Comparison of ENCODE assay signal across 13 cellular contexts in the genomic region with DNA sequence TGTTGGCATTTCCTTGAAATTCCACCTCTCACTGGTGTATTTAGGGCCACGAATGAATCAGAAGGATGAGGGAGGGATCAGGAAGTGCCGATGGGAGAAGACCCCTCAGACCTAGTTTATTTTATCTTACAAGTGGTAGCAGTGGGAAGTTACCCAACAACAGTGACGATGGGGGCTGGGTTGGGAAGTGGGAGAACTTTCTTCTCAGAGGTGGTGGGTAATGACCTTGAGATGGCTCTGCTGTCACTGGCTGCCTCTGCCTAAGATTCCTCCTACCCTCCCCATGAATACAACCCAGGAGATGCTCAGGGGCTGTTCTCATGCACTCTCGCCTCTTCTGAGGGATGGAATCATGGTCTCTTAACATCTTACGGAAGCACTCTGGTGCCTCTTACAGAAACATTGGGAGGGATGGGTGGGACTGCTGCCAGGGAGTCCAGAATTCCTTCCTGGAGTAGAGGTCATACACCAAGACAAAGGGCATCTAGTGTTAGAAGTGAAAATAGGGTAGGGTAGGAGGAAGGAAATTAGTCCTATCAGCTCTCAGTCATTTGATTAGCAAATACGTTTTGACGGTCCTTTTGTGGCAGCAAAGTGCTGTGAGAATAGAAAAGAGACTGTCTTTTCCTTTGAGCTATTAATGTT. TPM values are rescaled to one million over a fixed set of nuclear protein-coding genes. Genes with fewer than 3 reads are reported as not detected.
DNase-seq lines count a peak whose midpoint lies in the region; ATAC-seq and TF ChIP-seq lines count a peak whose summit lies in the region.
"Had no signal": no experiment of that assay in that cellular context is flagged by ENCODE, and none has a peak within 500 bp of the region (broad histone marks: within the 10 kb centered on the region; RNA-seq: fewer than 3 reads in every experiment).

No MANE protein-coding gene starts in this region.

- BruUV-seq in OCI-LY7 (replicated peaks; lab: Mats Ljungman, UMichigan) = no TSS peak

- no peak overlapping the region for H3K4me3 Mint-ChIP-seq in stimulated activated memory B cell treated with anti-CD40 and anti-IgM and Interleukin-4, amounts not matched to agents 10 μg/mL and 1 μg/mL and 100 μg/mL, for 72 hours
- H3K4me3 Mint-ChIP-seq: activated B cell treated with CpG ODN at 0.5 μM for 24 hours had no signal

- CTCF ChIA-PET in OCI-LY7 (lab: Charles Lee; ENCODE audit: unreplicated experiment) = no interaction called here

- no peak for ATAC-seq in foreskin keratinocyte
- no peak for ATAC-seq in stimulated activated memory B cell treated with anti-CD40 and anti-IgM and Interleukin-4, amounts not matched to agents 10 μg/mL and 1 μg/mL and 100 μg/mL, for 72 hours
- no peak for ATAC-seq in GM21526 (IDR thresholded peaks at IDR 0.05; ENCODE audit: low FRiP score, unreplicated experiment)
- no peak for ATAC-seq in HG02970 (IDR thresholded peaks at IDR 0.05; ENCODE audit: low FRiP score, unreplicated experiment)

- no peak overlapping the region for H3K4me2 ChIP-seq in OCI-LY7 (ENCODE audit: low read length)

- H3K9me3 Mint-ChIP-seq in stimulated activated memory B cell treated with anti-CD40 and anti-IgM and Interleukin-4, amounts not matched to agents 10 μg/mL and 1 μg/mL and 100 μg/mL, for 72 hours = no peaks in the 10 kb centered on the region
- H3K9me3 Mint-ChIP-seq: activated B cell treated with CpG ODN at 0.5 μM for 24 hours had no signal

- H3K9me3 ChIP-seq in SK-N-MC (ENCODE audit: low read depth, low read length) = no peaks in the 10 kb centered on the region
- H3K9me3 ChIP-seq in OCI-LY7 (ENCODE audit: low read length) = no peaks in the 10 kb centered on the region

- H3K4me1 ChIP-seq in foreskin keratinocyte = peaks cover 38% of the 10 kb centered on the region
- H3K4me1 ChIP-seq in OCI-LY7 (ENCODE audit: insufficient read depth, low read length, poor library complexity, severe bottlenecking) = no peaks in the 10 kb centered on the region

- POLR2A ChIA-PET in OCI-LY7 (lab: Charles Lee) = interaction anchor here (0.7 kb wide), 1 partner anchor 27 kb away, joined by 3 read pairs; no protein-coding TSS in a partner anchor

- H3K36me3 ChIP-seq in SK-N-MC (ENCODE audit: insufficient read depth, low read length) (no peaks in the 10 kb centered on the region), OCI-LY7 (ENCODE audit: insufficient read depth, low read length) (no peaks in the 10 kb centered on the region)

- no peaks in the 10 kb centered on the region for H4K20me1 ChIP-seq in OCI-LY7 (ENCODE audit: insufficient read depth, low read length)

- no peaks in the 10 kb centered on the region for H3K9me2 ChIP-seq in OCI-LY7 (ENCODE audit: insufficient read depth, low read length)

- TF ChIP-seq CTCF in HL-60 (IDR thresholded peaks at IDR 0.05; ENCODE audit: insufficient read depth, low read length) (no peak), foreskin keratinocyte (conservative IDR thresholded peaks at IDR 0.05) (no peak), OCI-LY7 (conservative IDR thresholded peaks at IDR 0.05; ENCODE audit: low read length) (no peak)

- peaks cover 19% of the 10 kb centered on the region for H3K36me3 Mint-ChIP-seq in stimulated activated memory B cell treated with anti-CD40 and anti-IgM and Interleukin-4, amounts not matched to agents 10 μg/mL and 1 μg/mL and 100 μg/mL, for 72 hours

- no peak overlapping the region for H2AFZ ChIP-seq in OCI-LY7 (ENCODE audit: low read length)

- H3K4me3 ChIP-seq in HL-60 (replicated peaks; ENCODE audit: insufficient read depth, low read length) = no peak overlapping the region
- H3K4me3 ChIP-seq in SK-N-MC = no peak overlapping the region
- H3K4me3 ChIP-seq in OCI-LY7 (ENCODE audit: low read depth, low read length, poor library complexity, severe bottlenecking) = no peak overlapping the region

- intact Hi-C loops in OCI-LY7 (cut with micrococcal nuclease; ENCODE audit: unreplicated experiment) = no loop called here

- no peaks in the 10 kb centered on the region for H3K27me3 Mint-ChIP-seq in stimulated activated memory B cell treated with anti-CD40 and anti-IgM and Interleukin-4, amounts not matched to agents 10 μg/mL and 1 μg/mL and 100 μg/mL, for 72 hours
- H3K27me3 Mint-ChIP-seq: activated B cell treated with CpG ODN at 0.5 μM for 24 hours had no signal

- peak overlapping the region; percentile 81 for H3K27ac ChIP-seq in HL-60 (replicated peaks)
- H3K27ac ChIP-seq in SK-N-MC = 0 out of 2 replicates have a peak overlapping the region, but pooled peaks have one; percentile 5
- peak overlapping the region; percentile 59 for H3K27ac ChIP-seq in foreskin keratinocyte
- H3K27ac ChIP-seq in OCI-LY7 (ENCODE audit: low read depth, low read length, poor library complexity, severe bottlenecking) = no peak overlapping the region

- peak in 1 of 2 experiments; percentile 53 for DNase-seq in HL-60 (ENCODE audit: low read depth in 1 of 2, low spot score in 1 of 2)
- no peak for DNase-seq in SK-N-MC (ENCODE audit: low read depth, low spot score)
- DNase-seq in foreskin keratinocyte = no peak
- DNase-seq in OCI-LY7 (ENCODE audit: low spot score) = no peak
- no peak for DNase-seq in NCI-H510A treated with DMSO at 0.1 percent for 48 hours (lab: John Stamatoyannopoulos, UW)
- DNase-seq: activated B cell treated with CpG ODN at 0.5 μM for 24 hours; effector CD8-positive, alpha-beta T cell; mesendoderm; NCI-H2227 treated with DMSO at 0.1 percent for 48 hours had no signal

- no peak overlapping the region for H3K9ac ChIP-seq in SK-N-MC (ENCODE audit: insufficient read length)

- H3K4me1 Mint-ChIP-seq in stimulated activated memory B cell treated with anti-CD40 and anti-IgM and Interleukin-4, amounts not matched to agents 10 μg/mL and 1 μg/mL and 100 μg/mL, for 72 hours = peaks cover 33% of the 10 kb centered on the region

- H3K79me2 ChIP-seq in OCI-LY7 (ENCODE audit: insufficient read depth, low read depth, low read length) = no peaks in the 10 kb centered on the region

- peak overlapping the region; percentile 33 for H3K27ac Mint-ChIP-seq in stimulated activated memory B cell treated with anti-CD40 and anti-IgM and Interleukin-4, amounts not matched to agents 10 μg/mL and 1 μg/mL and 100 μg/mL, for 72 hours
- H3K27ac Mint-ChIP-seq: activated B cell treated with CpG ODN at 0.5 μM for 24 hours had no signal

- H3K27me3 ChIP-seq in HL-60 (ENCODE audit: insufficient read depth, poor library complexity, severe bottlenecking) (no peaks in the 10 kb centered on the region), foreskin keratinocyte (no peaks in the 10 kb centered on the region)

RNA-seq across cellular contexts. Expression of a gene that starts 58.4 kb away (rescaled TPM):
- total RNA-seq in foreskin keratinocyte (not detected in 2 replicates), OCI-LY7 (2022) (not detected in 2 replicates)
- polyA plus RNA-seq in foreskin keratinocyte = 0.02 TPM in 1 of 2 replicates, not detected in the other
- total RNA-seq in OCI-LY7 (2014; rRNA removed; shearing (Covaris generic)) = not detected in 2 replicates
- total RNA-seq: renal cortical epithelial cell had no signal
